8 cellular contexts compared by ENCODE assay signal in the genomic region with DNA sequence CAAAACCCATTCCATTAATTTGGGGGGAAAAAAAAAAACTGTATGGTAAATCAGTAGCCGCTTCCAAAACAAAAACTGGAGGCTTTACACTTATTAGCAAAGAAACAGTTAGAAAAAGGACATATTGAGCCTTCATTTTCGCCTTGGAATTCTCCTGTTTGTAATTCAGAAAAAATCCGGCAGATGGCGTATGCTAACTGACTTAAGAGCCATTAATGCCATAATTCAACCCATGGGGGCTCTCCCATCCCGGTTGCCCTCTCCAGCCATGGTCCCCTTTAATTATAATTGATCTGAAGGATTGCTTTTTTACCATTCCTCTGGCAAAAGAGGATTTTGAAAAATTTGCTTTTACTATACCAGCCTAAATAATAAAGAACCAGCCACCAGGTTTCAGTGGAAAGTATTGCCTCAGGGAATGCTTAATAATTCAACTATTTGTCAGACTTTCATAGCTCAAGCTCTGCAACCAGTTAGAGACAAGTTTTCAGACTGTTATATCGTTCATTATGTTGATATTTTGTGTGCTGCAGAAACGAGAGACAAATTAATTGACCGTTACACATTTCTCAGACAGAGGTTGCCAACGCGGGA. TPM values are rescaled to one million over a fixed set of nuclear protein-coding genes. Genes with fewer than 3 reads are reported as not detected.
A peak's percentile ranks its signal among the peaks of the same experiment; 100 is the strongest.
DNase-seq lines count a peak whose midpoint lies in the region; ATAC-seq and TF ChIP-seq lines count a peak whose summit lies in the region.

No MANE protein-coding gene starts in this region.

- peaks cover 4% of the 10 kb centered on the region in 3 donors for H3K4me1 Mint-ChIP-seq in CD8-positive, alpha-beta memory T cell
- peaks cover 3 to 7% (median 5%) of the 10 kb centered on the region in 4 donors for H3K4me1 Mint-ChIP-seq in naive thymus-derived CD8-positive, alpha-beta T cell
- peaks cover 5% of the 10 kb centered on the region for H3K4me1 Mint-ChIP-seq in activated T-cell treated with anti-CD3 and anti-CD28 coated beads, Interleukin-2, amount 50 U/mL, for 4 hours (ENCODE audit: low read depth)

- ATAC-seq in naive thymus-derived CD8-positive, alpha-beta T cell: peak in 1 of 2 donors; percentile 53
- ATAC-seq in HG03442 (IDR thresholded peaks at IDR 0.05; ENCODE audit: unreplicated experiment) (no peak), GM21390 (IDR thresholded peaks at IDR 0.05; ENCODE audit: unreplicated experiment) (no peak)
- no peak for ATAC-seq in activated T-cell treated with anti-CD3 and anti-CD28 coated beads, Interleukin-2, amount 50 U/mL, for 4 hours

- peak overlapping the region in 1 of 8 donors; percentile 38 for H3K27ac Mint-ChIP-seq in CD8-positive, alpha-beta memory T cell
- H3K27ac Mint-ChIP-seq in naive thymus-derived CD8-positive, alpha-beta T cell: peak overlapping the region in 2 of 10 donors; percentile 27 to 75

- H3K9ac ChIP-seq in Karpas-422 (ENCODE audit: low read length): no peak overlapping the region

- no peaks in the 10 kb centered on the region for H3K9me3 Mint-ChIP-seq in CD8-positive, alpha-beta memory T cell
- H3K9me3 Mint-ChIP-seq in naive thymus-derived CD8-positive, alpha-beta T cell: no peaks in the 10 kb centered on the region
- H3K9me3 Mint-ChIP-seq in activated T-cell treated with anti-CD3 and anti-CD28 coated beads, Interleukin-2, amount 50 U/mL, for 4 hours: no peaks in the 10 kb centered on the region

- H3K4me2 ChIP-seq in Karpas-422 (ENCODE audit: low read depth, low read length, poor library complexity, severe bottlenecking): no peak overlapping the region

- H3K36me3 ChIP-seq in CD8-positive, alpha-beta memory T cell (ENCODE audit: insufficient read depth, low read length): no peaks in the 10 kb centered on the region
- H3K36me3 ChIP-seq in Karpas-422 (ENCODE audit: insufficient read depth, low read length): no peaks in the 10 kb centered on the region

- CTCF ChIA-PET in CD8-positive, alpha-beta memory T cell (lab: Charles Lee): interaction anchor here (0.8 to 0.9 kb wide), 2 partner anchors 83 to 109 kb away, joined by 3 read pairs; no protein-coding TSS in a partner anchor

- H2AFZ ChIP-seq in Karpas-422 (ENCODE audit: low read length): no peak overlapping the region

- no peak overlapping the region for H3K4me3 Mint-ChIP-seq in CD8-positive, alpha-beta memory T cell
- no peak overlapping the region for H3K4me3 Mint-ChIP-seq in naive thymus-derived CD8-positive, alpha-beta T cell
- H3K4me3 Mint-ChIP-seq in activated T-cell treated with anti-CD3 and anti-CD28 coated beads, Interleukin-2, amount 50 U/mL, for 4 hours: no peak overlapping the region

- H3K9me2 ChIP-seq in Karpas-422 (replicated peaks; ENCODE audit: insufficient read depth, low read length): no peaks in the 10 kb centered on the region

- H3K4me1 ChIP-seq in CD8-positive, alpha-beta memory T cell (ENCODE audit: insufficient read depth, low read length): no peaks in the 10 kb centered on the region
- H3K4me1 ChIP-seq in Karpas-422 (ENCODE audit: low read length): peaks cover 17% of the 10 kb centered on the region

- H3K9me3 ChIP-seq in CD8-positive, alpha-beta memory T cell (ENCODE audit: low read length): no peaks in the 10 kb centered on the region
- H3K9me3 ChIP-seq in Karpas-422 (ENCODE audit: low read length): no peaks in the 10 kb centered on the region

- TF ChIP-seq CTCF in choroid plexus epithelial cell (conservative IDR thresholded peaks at IDR 0.05; ENCODE audit: low read depth, low read length): peak; percentile 64

- H3K79me2 ChIP-seq in Karpas-422 (ENCODE audit: low read length): no peaks in the 10 kb centered on the region

- H3K27me3 Mint-ChIP-seq in CD8-positive, alpha-beta memory T cell: no peaks in the 10 kb centered on the region
- H3K27me3 Mint-ChIP-seq in naive thymus-derived CD8-positive, alpha-beta T cell: no peaks in the 10 kb centered on the region
- H3K27me3 Mint-ChIP-seq in activated T-cell treated with anti-CD3 and anti-CD28 coated beads, Interleukin-2, amount 50 U/mL, for 4 hours (ENCODE audit: low read depth): no peaks in the 10 kb centered on the region

- H4K20me1 ChIP-seq in Karpas-422 (ENCODE audit: insufficient read depth, low read depth, low read length): no peaks in the 10 kb centered on the region

- peak in 3 of 5 donors; percentile 28 to 58 (median 53) for DNase-seq in CD8-positive, alpha-beta memory T cell
- DNase-seq in Karpas-422 (peak; percentile 91), choroid plexus epithelial cell (ENCODE audit: low read depth) (peak; percentile 78), COLO668 (lab: John Stamatoyannopoulos, UW; ENCODE audit: unreplicated experiment) (no peak)
- DNase-seq in naive thymus-derived CD8-positive, alpha-beta T cell: peak in 8 of 10 donors; percentile 25 to 69 (median 56)
- no peak for DNase-seq in activated T-cell treated with anti-CD3 and anti-CD28 coated beads, Interleukin-2, amount 50 U/mL, for 4 hours

- POLR2A ChIA-PET in CD8-positive, alpha-beta memory T cell (lab: Charles Lee): no interaction called here
- POLR2A ChIA-PET in naive thymus-derived CD8-positive, alpha-beta T cell (lab: Charles Lee): interaction anchor here (1.1 to 1.2 kb wide), 2 partner anchors 9 to 11 kb away, joined by 3 read pairs; partner anchors contain the start of gene RPL24

- H3K36me3 Mint-ChIP-seq in CD8-positive, alpha-beta memory T cell: no peaks in the 10 kb centered on the region
- H3K36me3 Mint-ChIP-seq in naive thymus-derived CD8-positive, alpha-beta T cell: peaks cover 0 to 10% (median 0%) of the 10 kb centered on the region in 3 donors
- H3K36me3 Mint-ChIP-seq in activated T-cell treated with anti-CD3 and anti-CD28 coated beads, Interleukin-2, amount 50 U/mL, for 4 hours (ENCODE audit: insufficient read depth): no peaks in the 10 kb centered on the region

- no peaks in the 10 kb centered on the region for H3K27me3 ChIP-seq in CD8-positive, alpha-beta memory T cell (ENCODE audit: insufficient read depth, low read length, poor library complexity, severe bottlenecking)
- no peaks in the 10 kb centered on the region for H3K27me3 ChIP-seq in Karpas-422 (ENCODE audit: low read length)

- no peak overlapping the region for H3K4me3 ChIP-seq in CD8-positive, alpha-beta memory T cell (ENCODE audit: low read length)
- H3K4me3 ChIP-seq in Karpas-422 (ENCODE audit: low read length): no peak overlapping the region
- H3K4me3 ChIP-seq in choroid plexus epithelial cell (ENCODE audit: low read depth, low read length): no peak overlapping the region

- no peak overlapping the region for H3K27ac ChIP-seq in CD8-positive, alpha-beta memory T cell (ENCODE audit: low read depth, low read length)
- no peak overlapping the region for H3K27ac ChIP-seq in Karpas-422 (ENCODE audit: low read length)

RNA-seq across cellular contexts. Expression of gene RPL24, which starts 9.4 kb away (rescaled TPM):
- total RNA-seq in CD8-positive, alpha-beta memory T cell: 1,000 to 10,000 TPM; 1,569 to 1,633 TPM
- 973 TPM for polyA plus RNA-seq in CD8-positive, alpha-beta memory T cell
- 3,600 and 7,010 TPM in 2 replicates for total RNA-seq in Karpas-422 (2014; rRNA removed; shearing (Covaris generic); ENCODE audit: low replicate concordance)
- 1,000 to 10,000 TPM; 1,519 to 1,530 TPM for total RNA-seq in naive thymus-derived CD8-positive, alpha-beta T cell
- 1,000 to 10,000 TPM; 1,202 to 1,552 (median 1,441) TPM for polyA plus RNA-seq in naive thymus-derived CD8-positive, alpha-beta T cell
- 1,000 to 10,000 TPM; 2,191 to 2,257 (median 2,224) TPM for total RNA-seq in activated T-cell treated with anti-CD3 and anti-CD28 coated beads, Interleukin-2, amount 50 U/mL, for 4 hours

RNA-seq across cellular contexts. Expression of gene ZBTB11, which starts 18.9 kb away (rescaled TPM):
- total RNA-seq in CD8-positive, alpha-beta memory T cell: 10 to 100 TPM; 28.9 to 29.7 TPM
- polyA plus RNA-seq in CD8-positive, alpha-beta memory T cell: 14.5 TPM
- total RNA-seq in Karpas-422 (2014; rRNA removed; shearing (Covaris generic); ENCODE audit: low replicate concordance): 19.0 and 28.9 TPM in 2 replicates
- total RNA-seq in naive thymus-derived CD8-positive, alpha-beta T cell: 10 to 100 TPM; 52.7 to 53.1 TPM
- polyA plus RNA-seq in naive thymus-derived CD8-positive, alpha-beta T cell: 10 to 100 TPM in 1 of 3 donors, 1 to 10 TPM in 2; 8.6 to 10.9 (median 9.5) TPM
- 10 to 100 TPM; 24.1 to 25.8 (median 24.8) TPM for total RNA-seq in activated T-cell treated with anti-CD3 and anti-CD28 coated beads, Interleukin-2, amount 50 U/mL, for 4 hours

RNA-seq across cellular contexts. Expression of gene CEP97, which starts 28.5 kb away (rescaled TPM):
- total RNA-seq in CD8-positive, alpha-beta memory T cell: 10 to 100 TPM; 16.6 to 17.3 TPM
- polyA plus RNA-seq in CD8-positive, alpha-beta memory T cell: 4.5 TPM
- 15.0 and 21.7 TPM in 2 replicates for total RNA-seq in Karpas-422 (2014; rRNA removed; shearing (Covaris generic); ENCODE audit: low replicate concordance)
- total RNA-seq in naive thymus-derived CD8-positive, alpha-beta T cell: 10 to 100 TPM in 1 of 2 experiments, 1 to 10 TPM in 1; 8.4 to 10.5 TPM
- polyA plus RNA-seq in naive thymus-derived CD8-positive, alpha-beta T cell: 1 to 10 TPM; 1.8 to 5.3 (median 3.5) TPM
- total RNA-seq in activated T-cell treated with anti-CD3 and anti-CD28 coated beads, Interleukin-2, amount 50 U/mL, for 4 hours: 10 to 100 TPM; 11.8 to 14.1 (median 12.9) TPM

Comparison
In these comparisons a context has a peak if more than half of its experiments do, and no peak if none do; other contexts are left out.
1. DNase-seq: peak in CD8-positive, alpha-beta memory T cell (3 of 5), Karpas-422 (single experiment), choroid plexus epithelial cell (single experiment) and naive thymus-derived CD8-positive, alpha-beta T cell (8 of 10); none in activated T-cell treated with anti-CD3 and anti-CD28 coated beads, Interleukin-2, amount 50 U/mL, for 4 hours (single experiment) and COLO668 (single experiment).